20 cellular contexts compared by ENCODE assay signal in genomic region chr10:15393417-15393816, GRCh38. TPM values are rescaled to one million over a fixed set of nuclear protein-coding genes. Genes with fewer than 3 reads are reported as not detected.
A peak's percentile ranks its signal among the peaks of the same experiment; 100 is the strongest.
DNase-seq lines count a peak whose midpoint lies in the region; ATAC-seq and TF ChIP-seq lines count a peak whose summit lies in the region.
"Had no signal": no experiment of that assay in that cellular context is flagged by ENCODE, and none has a peak within 500 bp of the region (broad histone marks: within the 10 kb centered on the region; RNA-seq: fewer than 3 reads in every experiment).

No MANE protein-coding gene starts in this region.

- no peaks in the 10 kb centered on the region for H3K9me3 Mint-ChIP-seq in nephron
- H3K9me3 Mint-ChIP-seq: CD4-positive, alpha-beta memory T cell; CD4-positive, CD25-positive, alpha-beta regulatory T cell; CD8-positive, alpha-beta memory T cell had no signal

- DNase-seq in mesenteric fat pad (ENCODE audit: low spot score) (peak; percentile 59), superior temporal gyrus (ENCODE audit: extremely low spot score) (peak; percentile 15), GM10248 (ENCODE audit: extremely low spot score) (no peak)
- DNase-seq: 8988T; ACHN; BE2C; C1 segment of cervical spinal cord; CD4-positive, alpha-beta memory T cell; CD4-positive, CD25-positive, alpha-beta regulatory T cell; CD8-positive, alpha-beta memory T cell; COR-L47; DMS153; DMS53; DMS79; DND-41; EL; GDM1 had no signal

- H3K4me3 Mint-ChIP-seq in nephron: no peak overlapping the region
- H3K4me3 Mint-ChIP-seq: CD14-positive monocyte; CD4-positive, alpha-beta memory T cell; CD4-positive, CD25-positive, alpha-beta regulatory T cell; CD8-positive, alpha-beta memory T cell had no signal

- H3K27me3 Mint-ChIP-seq in nephron (ENCODE audit: low read depth): no peaks in the 10 kb centered on the region

- peak overlapping the region in 2 of 3 experiments; percentile 5 to 52 for H3K27ac Mint-ChIP-seq in nephron
- H3K27ac Mint-ChIP-seq: CD14-positive monocyte; CD4-positive, alpha-beta memory T cell; CD4-positive, CD25-positive, alpha-beta regulatory T cell had no signal

- H3K4me1 Mint-ChIP-seq in nephron: no peaks in the 10 kb centered on the region
- H3K4me1 Mint-ChIP-seq: CD14-positive monocyte; CD4-positive, alpha-beta memory T cell; CD4-positive, CD25-positive, alpha-beta regulatory T cell; CD8-positive, alpha-beta memory T cell had no signal

- TF ChIP-seq CTCF in nephron (IDR thresholded peaks at IDR 0.05; ENCODE audit: unreplicated experiment in 3 of 3): no peak
- TF ChIP-seq CTCF in GM10248 (IDR thresholded peaks at IDR 0.05; ENCODE audit: control extremely low read depth, extremely low read depth, low read depth, missing control alignments): no peak

- POLR2A ChIA-PET in GM10248 (lab: Yijun Ruan, JAX): no interaction called here

- CTCF ChIA-PET in GM10248 (lab: Yijun Ruan, JAX): no interaction called here

- no peaks in the 10 kb centered on the region for H3K36me3 Mint-ChIP-seq in nephron (ENCODE audit: low read depth)
- H3K36me3 Mint-ChIP-seq: CD14-positive monocyte; CD4-positive, alpha-beta memory T cell; CD4-positive, CD25-positive, alpha-beta regulatory T cell; CD8-positive, alpha-beta memory T cell had no signal

- ATAC-seq in GM21360 (IDR thresholded peaks at IDR 0.05; ENCODE audit: unreplicated experiment): no peak

RNA-seq across cellular contexts. Expression of gene FAM171A1, which starts 22.3 kb away (rescaled TPM):
- 36.2 TPM for total RNA-seq in mesenteric fat pad
